In genomic region chr1:110151175-110151715, GRCh38 we compare ENCODE assay signal across 1 cellular context.
TF ChIP-seq lines count a peak whose summit lies in the region.

No MANE protein-coding gene starts in this region.

TF ChIP-seq in H1, 55 proteins besides CTCF, POLR2A, EP300 and RAD21:
- TF ChIP-seq RNF2 (IDR thresholded peaks at IDR 0.05; ENCODE audit: borderline replicate concordance, low read depth, low read length, missing control alignments, poor library complexity, severe bottlenecking) (peak; percentile 4), BCL11A (IDR thresholded peaks at IDR 0.05; ENCODE audit: low read depth in 2 of 2, low read length in 2 of 2) (no peak), MAFK (IDR thresholded peaks at IDR 0.05; ENCODE audit: low read depth, low read length) (no peak), TCF12 (IDR thresholded peaks at IDR 0.05; ENCODE audit: low read depth, low read length) (no peak), CHD1 (IDR thresholded peaks at IDR 0.05; ENCODE audit: low read depth, low read length) (no peak), SUZ12 (IDR thresholded peaks at IDR 0.05; ENCODE audit: low read length) (peak; percentile 52; the same call in 1 of the 2 replicates), GABPA (IDR thresholded peaks at IDR 0.05; ENCODE audit: borderline replicate concordance, insufficient read depth, low read length) (no peak), KDM5A (IDR thresholded peaks at IDR 0.05; ENCODE audit: low read length) (no peak), SP4 (IDR thresholded peaks at IDR 0.05; ENCODE audit: low read length) (no peak)
